28 cellular contexts compared by ENCODE assay signal in the genomic region with DNA sequence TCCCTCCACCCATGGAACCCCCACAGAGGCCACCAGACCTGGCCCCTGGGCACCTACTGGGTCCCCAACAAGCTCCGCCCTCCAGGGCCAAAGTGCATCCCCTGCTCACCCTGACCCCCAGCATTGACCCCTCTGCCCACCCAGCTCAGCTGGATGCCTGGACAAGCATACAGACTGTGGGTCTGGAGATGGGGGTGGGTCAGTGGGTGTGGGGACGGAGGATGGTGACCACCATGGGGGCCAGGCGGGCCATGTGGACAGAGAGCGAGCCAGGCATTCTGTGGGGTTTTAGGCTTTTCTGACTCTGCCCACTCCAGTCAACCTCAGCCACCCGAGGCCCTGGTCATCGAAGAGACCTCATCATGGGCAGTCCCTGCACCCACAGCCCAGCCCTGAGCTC.
"Had no signal": no experiment of that assay in that cellular context is flagged by ENCODE, and none has a peak within 500 bp of the region (broad histone marks: within the 10 kb centered on the region; RNA-seq: fewer than 3 reads in every experiment).

No MANE protein-coding gene starts in this region.

- H3K4me3 ChIP-seq: neural progenitor cell, pancreas, prostate gland, right atrium auricular region, right lobe of liver, sigmoid colon, suprapubic skin, testis, tibial artery, transverse colon, upper lobe of right lung, uterus had no signal

- H3K9me3 ChIP-seq: neutrophil, pancreas, prostate gland, right atrium auricular region, right lobe of liver, sigmoid colon, suprapubic skin, testis, tibial artery, transverse colon, upper lobe of right lung, uterus had no signal

- ATAC-seq: naive thymus-derived CD4-positive, alpha-beta T cell; natural killer cell; pancreas; right lobe of liver; stimulated activated memory B cell treated with anti-CD40 and anti-IgM and Interleukin-4, amounts not matched to agents 10 μg/mL and 1 μg/mL and 100 μg/mL, for 72 hours; stimulated activated naive CD8-positive, alpha-beta T cell treated with anti-CD3 and anti-CD28 coated beads, Interleukin-15, amount 100 ng/mL, for 72 hours; stimulated activated naive CD8-positive, alpha-beta T cell treated with anti-CD3 and anti-CD28 coated beads, Interleukin-15, Interleukin-2, amounts not matched to agents 100 U/mL and 50 U/mL, for 24 hours; upper lobe of right lung had no signal

- H3K4me2 ChIP-seq: neural progenitor cell had no signal

- H3K9me3 Mint-ChIP-seq: nephron, neural progenitor cell, type B pancreatic cell had no signal

- H3K27ac ChIP-seq: neural progenitor cell, neutrophil, pancreas, prostate gland, right atrium auricular region, right lobe of liver, sigmoid colon, suprapubic skin, testis, tibial artery, transverse colon, upper lobe of right lung, uterus had no signal

- H3K27me3 ChIP-seq: neural progenitor cell, neutrophil, right atrium auricular region, right lobe of liver, testis, transverse colon, uterus had no signal

- H3K9ac ChIP-seq: neural progenitor cell had no signal

- H3K27ac Mint-ChIP-seq: naive thymus-derived CD4-positive, alpha-beta T cell; nephron; neural progenitor cell; stimulated activated memory B cell treated with anti-CD40 and anti-IgM and Interleukin-4, amounts not matched to agents 10 μg/mL and 1 μg/mL and 100 μg/mL, for 72 hours; stimulated activated naive CD8-positive, alpha-beta T cell treated with anti-CD3 and anti-CD28 coated beads, Interleukin-15, amount 100 ng/mL, for 72 hours; type B pancreatic cell had no signal

- H3K27me3 Mint-ChIP-seq: naive thymus-derived CD4-positive, alpha-beta T cell; stimulated activated memory B cell treated with anti-CD40 and anti-IgM and Interleukin-4, amounts not matched to agents 10 μg/mL and 1 μg/mL and 100 μg/mL, for 72 hours; stimulated activated naive CD8-positive, alpha-beta T cell treated with anti-CD3 and anti-CD28 coated beads, Interleukin-15, amount 100 ng/mL, for 72 hours had no signal

- H3K4me1 Mint-ChIP-seq: nephron had no signal

- DNase-seq: naive thymus-derived CD4-positive, alpha-beta T cell; natural killer cell; nucleus accumbens; retina; right lobe of liver; sigmoid colon; small intestine; stimulated activated CD4-positive, alpha-beta T cell treated with anti-CD3 and anti-CD28 coated beads, Interleukin-15, amount 100 ng/mL, for 24 hours; stimulated activated CD4-positive, alpha-beta T cell treated with anti-CD3 and anti-CD28 coated beads, Interleukin-2, amount 100 ng/mL, for 24 hours; stimulated activated CD4-positive, alpha-beta T cell treated with anti-CD3 and anti-CD28 coated beads, Interleukin-2, amount 100 ng/mL, for 48 hours; stimulated activated CD4-positive, alpha-beta T cell treated with anti-CD3 and anti-CD28 coated beads, Interleukin-4, amount 100 ng/mL, for 24 hours; stimulated activated naive CD4-positive, alpha-beta T cell; stimulated activated naive CD8-positive, alpha-beta T cell treated with anti-CD3 and anti-CD28 coated beads, Interleukin-15, amount 100 ng/mL, for 72 hours; stimulated activated naive CD8-positive, alpha-beta T cell treated with anti-CD3 and anti-CD28 coated beads, Interleukin-15, Interleukin-2, amounts not matched to agents 100 U/mL and 50 U/mL, for 24 hours; testis; tibial artery; transverse colon; upper lobe of right lung; uterus had no signal

- H3K36me3 Mint-ChIP-seq: natural killer cell, neural progenitor cell, type B pancreatic cell had no signal

- H3K36me3 ChIP-seq: neural progenitor cell, pancreas, prostate gland, right atrium auricular region, right lobe of liver, sigmoid colon, suprapubic skin, tibial artery, transverse colon, upper lobe of right lung, uterus had no signal

- H3K4me3 Mint-ChIP-seq: naive thymus-derived CD4-positive, alpha-beta T cell; natural killer cell; nephron; neural progenitor cell; stimulated activated memory B cell treated with anti-CD40 and anti-IgM and Interleukin-4, amounts not matched to agents 10 μg/mL and 1 μg/mL and 100 μg/mL, for 72 hours; stimulated activated naive CD8-positive, alpha-beta T cell treated with anti-CD3 and anti-CD28 coated beads, Interleukin-15, amount 100 ng/mL, for 72 hours; type B pancreatic cell had no signal

- H2AFZ ChIP-seq: neural progenitor cell had no signal

- H3K4me1 ChIP-seq: prostate gland, right atrium auricular region, right lobe of liver, sigmoid colon, suprapubic skin, testis, tibial artery, transverse colon, upper lobe of right lung, uterus had no signal
